Comparison of ENCODE assay signal across 9 cellular contexts in the genomic region with DNA sequence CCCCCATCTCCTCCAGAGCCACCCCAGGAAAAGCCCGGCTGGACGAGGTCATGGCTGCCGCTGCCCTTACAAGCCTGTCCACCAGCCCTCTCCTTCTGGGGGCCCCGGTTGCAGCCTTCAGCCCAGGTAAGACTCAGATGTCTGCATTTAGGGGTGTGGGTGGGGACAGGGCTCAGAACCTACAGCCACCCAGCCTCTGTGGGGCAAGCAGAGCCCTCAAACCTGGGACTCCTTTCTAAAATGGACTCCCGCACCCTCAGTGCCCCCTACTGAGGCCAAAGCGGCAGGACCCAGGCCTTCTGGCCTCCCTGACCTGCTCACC. TPM values are rescaled to one million over a fixed set of nuclear protein-coding genes. Genes with fewer than 3 reads are reported as not detected.
A peak's percentile ranks its signal among the peaks of the same experiment; 100 is the strongest.
DNase-seq lines count a peak whose midpoint lies in the region; ATAC-seq and TF ChIP-seq lines count a peak whose summit lies in the region.
"Had no signal": no experiment of that assay in that cellular context is flagged by ENCODE, and none has a peak within 500 bp of the region (broad histone marks: within the 10 kb centered on the region; RNA-seq: fewer than 3 reads in every experiment).

No MANE protein-coding gene starts in this region.

- H3K4me1 ChIP-seq in HEK293 (ENCODE audit: control insufficient read depth, insufficient read depth, low read length), result no peaks in the 10 kb centered on the region; the same call in 1 of the 2 replicates
- no peaks in the 10 kb centered on the region for H3K4me1 ChIP-seq in iPS-15b (ENCODE audit: control insufficient read depth, insufficient read depth, low read length)

- no peaks in the 10 kb centered on the region for H3K27me3 Mint-ChIP-seq in activated T-helper 1 cell treated with anti-CD3 and anti-CD28 coated beads, Interleukin-12 subunit alpha, Interleukin-12 subunit beta, Interleukin-2, Interleukin-4 antibody, amounts not matched to agents 30 ng/mL and 10 ng/mL and 1 ng/mL, durations not matched to agents 14 hours and 24 hours and 36 hours (ENCODE audit: insufficient read depth)

- no peak for DNase-seq in activated T-helper 1 cell treated with anti-CD3 and anti-CD28 coated beads, Interleukin-12 subunit alpha, Interleukin-12 subunit beta, Interleukin-2, Interleukin-4 antibody, amounts not matched to agents 30 ng/mL and 10 ng/mL and 1 ng/mL, durations not matched to agents 14 hours and 24 hours and 36 hours (ENCODE audit: low spot score)
- DNase-seq in stimulated activated effector memory CD8-positive, alpha-beta T cell treated with anti-CD3 and anti-CD28 coated beads, Interleukin-12 subunit alpha, Interleukin-12 subunit beta, amount 100 ng/mL, for 72 hours (ENCODE audit: low spot score in 2 of 2), result no peak
- DNase-seq in NCI-H526 (lab: John Stamatoyannopoulos, UW) (no peak), NCI-H1105 treated with DMSO at 0.1 percent for 48 hours (lab: John Stamatoyannopoulos, UW) (no peak), hypothalamus (lab: John Stamatoyannopoulos, UW) (no peak)
- DNase-seq: activated CD4-positive, CD25-positive, alpha-beta regulatory T cell had no signal

- no peaks in the 10 kb centered on the region for H3K9me3 Mint-ChIP-seq in activated T-helper 1 cell treated with anti-CD3 and anti-CD28 coated beads, Interleukin-12 subunit alpha, Interleukin-12 subunit beta, Interleukin-2, Interleukin-4 antibody, amounts not matched to agents 30 ng/mL and 10 ng/mL and 1 ng/mL, durations not matched to agents 14 hours and 24 hours and 36 hours
- H3K9me3 Mint-ChIP-seq in stimulated activated effector memory CD8-positive, alpha-beta T cell treated with anti-CD3 and anti-CD28 coated beads, Interleukin-12 subunit alpha, Interleukin-12 subunit beta, amount 100 ng/mL, for 72 hours, result no peaks in the 10 kb centered on the region

- peak overlapping the region; percentile 48 for H3K27ac ChIP-seq in HEK293 (ENCODE audit: extremely low read depth, low read depth, low read length)

- no peak overlapping the region for H3K27ac Mint-ChIP-seq in activated T-helper 1 cell treated with anti-CD3 and anti-CD28 coated beads, Interleukin-12 subunit alpha, Interleukin-12 subunit beta, Interleukin-2, Interleukin-4 antibody, amounts not matched to agents 30 ng/mL and 10 ng/mL and 1 ng/mL, durations not matched to agents 14 hours and 24 hours and 36 hours
- no peak overlapping the region for H3K27ac Mint-ChIP-seq in stimulated activated effector memory CD8-positive, alpha-beta T cell treated with anti-CD3 and anti-CD28 coated beads, Interleukin-12 subunit alpha, Interleukin-12 subunit beta, amount 100 ng/mL, for 72 hours

- H3K9ac ChIP-seq in iPS-15b (ENCODE audit: low read depth, low read length), result no peak overlapping the region

- peak overlapping the region; percentile 51 for H3K4me3 Mint-ChIP-seq in activated T-helper 1 cell treated with anti-CD3 and anti-CD28 coated beads, Interleukin-12 subunit alpha, Interleukin-12 subunit beta, Interleukin-2, Interleukin-4 antibody, amounts not matched to agents 30 ng/mL and 10 ng/mL and 1 ng/mL, durations not matched to agents 14 hours and 24 hours and 36 hours
- peak overlapping the region; percentile 55 for H3K4me3 Mint-ChIP-seq in stimulated activated effector memory CD8-positive, alpha-beta T cell treated with anti-CD3 and anti-CD28 coated beads, Interleukin-12 subunit alpha, Interleukin-12 subunit beta, amount 100 ng/mL, for 72 hours

- peaks cover 5% of the 10 kb centered on the region for H3K4me1 Mint-ChIP-seq in activated T-helper 1 cell treated with anti-CD3 and anti-CD28 coated beads, Interleukin-12 subunit alpha, Interleukin-12 subunit beta, Interleukin-2, Interleukin-4 antibody, amounts not matched to agents 30 ng/mL and 10 ng/mL and 1 ng/mL, durations not matched to agents 14 hours and 24 hours and 36 hours (ENCODE audit: low read depth)
- peaks cover 9% of the 10 kb centered on the region for H3K4me1 Mint-ChIP-seq in stimulated activated effector memory CD8-positive, alpha-beta T cell treated with anti-CD3 and anti-CD28 coated beads, Interleukin-12 subunit alpha, Interleukin-12 subunit beta, amount 100 ng/mL, for 72 hours

- H3K36me3 Mint-ChIP-seq in activated T-helper 1 cell treated with anti-CD3 and anti-CD28 coated beads, Interleukin-12 subunit alpha, Interleukin-12 subunit beta, Interleukin-2, Interleukin-4 antibody, amounts not matched to agents 30 ng/mL and 10 ng/mL and 1 ng/mL, durations not matched to agents 14 hours and 24 hours and 36 hours (ENCODE audit: low read depth), result peaks cover 9% of the 10 kb centered on the region
- peaks cover 21% of the 10 kb centered on the region for H3K36me3 Mint-ChIP-seq in stimulated activated effector memory CD8-positive, alpha-beta T cell treated with anti-CD3 and anti-CD28 coated beads, Interleukin-12 subunit alpha, Interleukin-12 subunit beta, amount 100 ng/mL, for 72 hours

- ATAC-seq in stimulated activated effector memory CD8-positive, alpha-beta T cell treated with anti-CD3 and anti-CD28 coated beads, Interleukin-12 subunit alpha, Interleukin-12 subunit beta, amount 100 ng/mL, for 72 hours, result no peak
- ATAC-seq in GM18505 (IDR thresholded peaks at IDR 0.05; ENCODE audit: unreplicated experiment), result no peak

- H3K4me3 ChIP-seq in HEK293 (ENCODE audit: low read depth, low read length) (peak overlapping the region; percentile 54; the same call in 1 of the 2 replicates), iPS-15b (ENCODE audit: low read depth, low read length) (peak overlapping the region; percentile 70)

- peaks cover 4 to 35% of the 10 kb centered on the region in 2 experiments; a peak in 1 of 3 replicates for H3K36me3 ChIP-seq in HEK293 (ENCODE audit: control insufficient read depth in 2 of 2, insufficient read depth in 1 of 2, low read length in 2 of 2)
- peaks cover 22% of the 10 kb centered on the region for H3K36me3 ChIP-seq in iPS-15b (ENCODE audit: control insufficient read depth, insufficient read depth, low read length)

- TF ChIP-seq POLR2A in GM18505 (IDR thresholded peaks at IDR 0.05; ENCODE audit: borderline replicate concordance, extremely low read depth, insufficient read depth, insufficient read length), result no peak

- POLR2A ChIA-PET in HEK293 (lab: Yijun Ruan, JAX), result interaction anchor here (0.7 to 1.6 kb wide), 8 partner anchors 9 to 239 kb away, joined by 3 to 13 read pairs (median 6); partner anchors contain the start of genes ARFRP1, PRPF6, TPD52L2 and UCKL1

- no peaks in the 10 kb centered on the region for H3K27me3 ChIP-seq in iPS-15b (ENCODE audit: control insufficient read depth, insufficient read depth, low read length)

- intact Hi-C loops in activated T-helper 1 cell treated with anti-CD3 and anti-CD28 coated beads, Interleukin-12 subunit alpha, Interleukin-12 subunit beta, Interleukin-2, Interleukin-4 antibody, amounts not matched to agents 30 ng/mL and 10 ng/mL and 1 ng/mL, durations not matched to agents 14 hours and 24 hours and 36 hours (cut with micrococcal nuclease), result no loop called here

- TF ChIP-seq CTCF in HEK293 (tag by site-specific recombination; IDR thresholded peaks at IDR 0.05), result no peak

- CTCF ChIA-PET in HEK293 (lab: Yijun Ruan, JAX), result interaction anchor here (0.6 to 1.0 kb wide), 3 partner anchors 121 to 670 kb away, joined by 3 read pairs; partner anchors contain the start of gene TPD52L2

- H3K9me3 ChIP-seq in HEK293 (ENCODE audit: control insufficient read depth, insufficient read depth, low read depth, low read length) (no peaks in the 10 kb centered on the region), iPS-15b (ENCODE audit: control insufficient read depth, insufficient read depth, low read length) (no peaks in the 10 kb centered on the region)

TF ChIP-seq in HEK293, 187 proteins besides CTCF, POLR2A, EP300 and RAD21 (continues in another document):
- TF ChIP-seq ZNF544 (tag by site-specific recombination; IDR thresholded peaks at IDR 0.05) (no peak), ZSCAN16 (tag by site-specific recombination; IDR thresholded peaks at IDR 0.05) (no peak), IKZF3 (tag by site-specific recombination; IDR thresholded peaks at IDR 0.05) (no peak), ZNF658 (tag by site-specific recombination; IDR thresholded peaks at IDR 0.05) (no peak), ZIC2 (tag by site-specific recombination; IDR thresholded peaks at IDR 0.05) (no peak), ZNF121 (tag by site-specific recombination; IDR thresholded peaks at IDR 0.05) (no peak), ZNF112 (tag by site-specific recombination; IDR thresholded peaks at IDR 0.05) (no peak), ZNF510 (tag by site-specific recombination; IDR thresholded peaks at IDR 0.05; ENCODE audit: insufficient replicate concordance) (no peak), ZNF223 (tag by site-specific recombination; IDR thresholded peaks at IDR 0.05) (no peak), ZBTB1 (tag by site-specific recombination; IDR thresholded peaks at IDR 0.05) (no peak)
- TF ChIP-seq, protein P1, sequence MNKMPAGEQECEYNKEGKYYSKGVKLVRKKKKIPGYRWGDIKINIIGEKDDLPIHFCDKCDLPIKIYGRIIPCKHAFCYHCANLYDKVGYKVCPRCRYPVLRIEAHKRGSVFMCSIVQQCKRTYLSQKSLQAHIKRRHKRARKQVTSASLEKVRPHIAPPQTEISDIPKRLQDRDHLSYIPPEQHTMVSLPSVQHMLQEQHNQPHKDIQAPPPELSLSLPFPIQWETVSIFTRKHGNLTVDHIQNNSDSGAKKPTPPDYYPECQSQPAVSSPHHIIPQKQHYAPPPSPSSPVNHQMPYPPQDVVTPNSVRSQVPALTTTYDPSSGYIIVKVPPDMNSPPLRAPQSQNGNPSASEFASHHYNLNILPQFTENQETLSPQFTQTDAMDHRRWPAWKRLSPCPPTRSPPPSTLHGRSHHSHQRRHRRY (tag by site-specific recombination; IDR thresholded peaks at IDR 0.05), result no peak

RNA-seq across cellular contexts. Expression of gene SLC2A4RG, which starts 1.7 kb away (rescaled TPM):
- total RNA-seq in activated T-helper 1 cell treated with anti-CD3 and anti-CD28 coated beads, Interleukin-12 subunit alpha, Interleukin-12 subunit beta, Interleukin-2, Interleukin-4 antibody, amounts not matched to agents 30 ng/mL and 10 ng/mL and 1 ng/mL, durations not matched to agents 14 hours and 24 hours and 36 hours, result 34.7 and 38.3 TPM in 2 replicates

RNA-seq across cellular contexts. Expression of gene LIME1, which starts 4.9 kb away (rescaled TPM):
- total RNA-seq in activated T-helper 1 cell treated with anti-CD3 and anti-CD28 coated beads, Interleukin-12 subunit alpha, Interleukin-12 subunit beta, Interleukin-2, Interleukin-4 antibody, amounts not matched to agents 30 ng/mL and 10 ng/mL and 1 ng/mL, durations not matched to agents 14 hours and 24 hours and 36 hours, result 12.1 TPM in 2 replicates

RNA-seq across cellular contexts. Expression of gene ZGPAT, which starts 33.5 kb away (rescaled TPM):
- total RNA-seq in activated T-helper 1 cell treated with anti-CD3 and anti-CD28 coated beads, Interleukin-12 subunit alpha, Interleukin-12 subunit beta, Interleukin-2, Interleukin-4 antibody, amounts not matched to agents 30 ng/mL and 10 ng/mL and 1 ng/mL, durations not matched to agents 14 hours and 24 hours and 36 hours, result 34.5 and 36.7 TPM in 2 replicates

RNA-seq across cellular contexts. Expression of gene ARFRP1, which starts 33.5 kb away (rescaled TPM):
- 71.8 and 73.5 TPM in 2 replicates for total RNA-seq in activated T-helper 1 cell treated with anti-CD3 and anti-CD28 coated beads, Interleukin-12 subunit alpha, Interleukin-12 subunit beta, Interleukin-2, Interleukin-4 antibody, amounts not matched to agents 30 ng/mL and 10 ng/mL and 1 ng/mL, durations not matched to agents 14 hours and 24 hours and 36 hours

RNA-seq across cellular contexts. Expression of gene TNFRSF6B, which starts 44.9 kb away (rescaled TPM):
- total RNA-seq in activated T-helper 1 cell treated with anti-CD3 and anti-CD28 coated beads, Interleukin-12 subunit alpha, Interleukin-12 subunit beta, Interleukin-2, Interleukin-4 antibody, amounts not matched to agents 30 ng/mL and 10 ng/mL and 1 ng/mL, durations not matched to agents 14 hours and 24 hours and 36 hours, result not detected in 2 replicates
